2 cellular contexts compared by ENCODE assay signal in the genomic region with DNA sequence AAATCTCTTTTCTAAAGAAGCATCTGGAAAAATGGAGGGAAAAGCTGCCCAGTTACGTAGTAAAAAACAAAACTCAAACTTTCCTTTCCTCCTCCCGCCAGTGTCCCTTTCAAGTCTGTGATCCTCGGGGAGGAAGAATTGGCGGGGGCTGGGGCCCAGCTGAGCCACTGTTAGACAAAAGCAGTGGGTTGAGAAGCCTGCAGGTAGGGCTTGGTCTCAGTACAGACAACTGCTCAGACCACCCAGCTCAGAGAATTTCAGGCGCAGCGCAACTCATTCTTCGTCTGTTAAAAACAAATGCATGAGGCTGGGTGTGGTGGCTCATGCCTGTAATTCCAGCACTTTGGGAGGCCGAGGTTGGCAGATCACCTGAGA.
TF ChIP-seq lines count a peak whose summit lies in the region.

No MANE protein-coding gene starts in this region.

TF ChIP-seq in IMR-90, 13 proteins besides CTCF, POLR2A, EP300 and RAD21:
- no peak for TF ChIP-seq MAZ (IDR thresholded peaks at IDR 0.05; ENCODE audit: borderline replicate concordance, low read depth, low read length)
- TF ChIP-seq, protein P1, sequence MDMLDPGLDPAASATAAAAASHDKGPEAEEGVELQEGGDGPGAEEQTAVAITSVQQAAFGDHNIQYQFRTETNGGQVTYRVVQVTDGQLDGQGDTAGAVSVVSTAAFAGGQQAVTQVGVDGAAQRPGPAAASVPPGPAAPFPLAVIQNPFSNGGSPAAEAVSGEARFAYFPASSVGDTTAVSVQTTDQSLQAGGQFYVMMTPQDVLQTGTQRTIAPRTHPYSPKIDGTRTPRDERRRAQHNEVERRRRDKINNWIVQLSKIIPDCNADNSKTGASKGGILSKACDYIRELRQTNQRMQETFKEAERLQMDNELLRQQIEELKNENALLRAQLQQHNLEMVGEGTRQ (IDR thresholded peaks at IDR 0.05; ENCODE audit: low read depth, low read length), result no peak
- no peak for TF ChIP-seq MAFK (IDR thresholded peaks at IDR 0.05; ENCODE audit: low read depth, low read length)
- no peak for TF ChIP-seq RCOR1 (IDR thresholded peaks at IDR 0.05; ENCODE audit: insufficient replicate concordance, low read length)
- TF ChIP-seq, protein P2, sequence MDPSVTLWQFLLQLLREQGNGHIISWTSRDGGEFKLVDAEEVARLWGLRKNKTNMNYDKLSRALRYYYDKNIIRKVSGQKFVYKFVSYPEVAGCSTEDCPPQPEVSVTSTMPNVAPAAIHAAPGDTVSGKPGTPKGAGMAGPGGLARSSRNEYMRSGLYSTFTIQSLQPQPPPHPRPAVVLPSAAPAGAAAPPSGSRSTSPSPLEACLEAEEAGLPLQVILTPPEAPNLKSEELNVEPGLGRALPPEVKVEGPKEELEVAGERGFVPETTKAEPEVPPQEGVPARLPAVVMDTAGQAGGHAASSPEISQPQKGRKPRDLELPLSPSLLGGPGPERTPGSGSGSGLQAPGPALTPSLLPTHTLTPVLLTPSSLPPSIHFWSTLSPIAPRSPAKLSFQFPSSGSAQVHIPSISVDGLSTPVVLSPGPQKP (IDR thresholded peaks at IDR 0.05; ENCODE audit: borderline replicate concordance, low read depth, low read length), result no peak
- no peak for TF ChIP-seq FOS (IDR thresholded peaks at IDR 0.05; ENCODE audit: low read depth, low read length)
- no peak for TF ChIP-seq SMC3 (IDR thresholded peaks at IDR 0.05; ENCODE audit: low read depth, low read length)

TF ChIP-seq in HEK293T, 16 proteins besides CTCF, POLR2A, EP300 and RAD21:
- TF ChIP-seq FOXK2 (IDR thresholded peaks at IDR 0.05), result no peak
- no peak for TF ChIP-seq BHLHE40 (IDR thresholded peaks at IDR 0.05; ENCODE audit: borderline replicate concordance)
- no peak for TF ChIP-seq L3MBTL2 (conservative IDR thresholded peaks at IDR 0.05)
- TF ChIP-seq ZNF384 (IDR thresholded peaks at IDR 0.05), result no peak
- TF ChIP-seq FOXM1 (IDR thresholded peaks at IDR 0.05; ENCODE audit: borderline replicate concordance), result no peak
- TF ChIP-seq SUZ12 (IDR thresholded peaks at IDR 0.05), result no peak
- no peak for TF ChIP-seq ARNT (IDR thresholded peaks at IDR 0.05)
- no peak for TF ChIP-seq NFRKB (IDR thresholded peaks at IDR 0.05)
- TF ChIP-seq CTBP1 (IDR thresholded peaks at IDR 0.05; ENCODE audit: borderline replicate concordance), result no peak
- TF ChIP-seq HDGF (IDR thresholded peaks at IDR 0.05; ENCODE audit: borderline replicate concordance), result no peak
- TF ChIP-seq SP1 (IDR thresholded peaks at IDR 0.05), result no peak
- no peak for TF ChIP-seq ELF4 (IDR thresholded peaks at IDR 0.05)
- TF ChIP-seq LEF1 (IDR thresholded peaks at IDR 0.05; ENCODE audit: borderline replicate concordance), result no peak
- TF ChIP-seq, protein P3, sequence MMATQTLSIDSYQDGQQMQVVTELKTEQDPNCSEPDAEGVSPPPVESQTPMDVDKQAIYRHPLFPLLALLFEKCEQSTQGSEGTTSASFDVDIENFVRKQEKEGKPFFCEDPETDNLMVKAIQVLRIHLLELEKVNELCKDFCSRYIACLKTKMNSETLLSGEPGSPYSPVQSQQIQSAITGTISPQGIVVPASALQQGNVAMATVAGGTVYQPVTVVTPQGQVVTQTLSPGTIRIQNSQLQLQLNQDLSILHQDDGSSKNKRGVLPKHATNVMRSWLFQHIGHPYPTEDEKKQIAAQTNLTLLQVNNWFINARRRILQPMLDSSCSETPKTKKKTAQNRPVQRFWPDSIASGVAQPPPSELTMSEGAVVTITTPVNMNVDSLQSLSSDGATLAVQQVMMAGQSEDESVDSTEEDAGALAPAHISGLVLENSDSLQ (IDR thresholded peaks at IDR 0.05), result no peak
- no peak for TF ChIP-seq FOXA1 (IDR thresholded peaks at IDR 0.05)
